In the genomic region with DNA sequence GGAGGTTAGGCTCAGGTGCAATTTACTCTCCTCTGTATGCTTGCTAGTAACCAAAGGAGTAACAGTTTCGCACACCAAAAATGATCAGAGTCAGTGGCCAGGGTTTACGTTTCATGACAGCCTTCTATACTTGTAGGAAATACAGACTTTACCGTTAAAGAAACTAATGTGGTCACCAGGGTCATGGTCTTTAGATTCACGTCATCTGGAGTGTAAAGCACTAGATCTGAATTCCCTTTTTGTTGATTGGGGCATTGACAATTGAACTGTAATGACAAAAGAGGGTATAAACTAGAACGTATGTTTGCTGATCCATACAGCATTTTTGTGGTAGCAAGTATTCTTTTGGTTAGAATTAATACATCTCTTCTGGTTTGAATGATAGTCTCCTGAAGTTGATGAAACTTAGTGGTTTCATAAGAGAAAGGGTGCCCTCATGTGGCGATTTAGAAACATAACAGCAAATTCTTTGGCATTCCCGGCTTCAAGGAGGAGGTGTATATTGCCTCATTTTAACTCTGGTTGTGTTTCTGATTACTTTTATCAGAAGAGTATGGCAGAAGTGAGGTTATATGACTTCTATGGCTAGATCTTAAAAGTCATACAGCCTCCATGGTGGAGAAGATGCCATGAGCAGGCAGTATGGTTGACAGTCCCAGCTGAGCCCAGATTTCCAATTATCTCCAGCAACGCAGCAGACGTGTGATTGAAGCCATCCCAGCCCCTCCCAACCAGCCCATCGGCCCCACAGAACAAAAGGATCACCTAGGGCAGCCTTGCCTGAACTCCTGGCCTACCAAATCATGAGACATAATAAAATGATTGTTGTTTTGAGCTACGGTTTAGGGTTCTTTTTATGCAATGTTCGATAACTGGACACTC, we compare ENCODE assay signal across 8 cellular contexts. TPM values are rescaled to one million over a fixed set of nuclear protein-coding genes. Genes with fewer than 3 reads are reported as not detected.
DNase-seq lines count a peak whose midpoint lies in the region; ATAC-seq and TF ChIP-seq lines count a peak whose summit lies in the region.

No MANE protein-coding gene starts in this region.

- DNase-seq in activated CD4-positive, CD25-positive, alpha-beta regulatory T cell treated with anti-CD3 and anti-CD28 coated beads, Interleukin-2, amount 50 U/mL, for 16 hours (ENCODE audit: low read depth, low spot score) = peak; percentile 30
- DNase-seq in activated CD4-positive, CD25-positive, alpha-beta regulatory T cell treated with anti-CD3 and anti-CD28 coated beads, Interleukin-2, amount 50 U/mL, for 72 hours = no peak
- DNase-seq in HS-5 (ENCODE audit: low read depth) = peak; percentile 95
- peak; percentile 84 for DNase-seq in NCI-H82 (lab: John Stamatoyannopoulos, UW)
- DNase-seq in activated T-cell treated with anti-CD3 and anti-CD28 coated beads, Interleukin-2, amount 50 U/mL, for 72 hours = peak; percentile 31 to 55
- peak; percentile 65 for DNase-seq in germinal center (ENCODE audit: low spot score)
- no peak for DNase-seq in osteocyte (ENCODE audit: extremely low spot score, unreplicated experiment)

- H3K36me3 Mint-ChIP-seq in activated T-cell treated with anti-CD3 and anti-CD28 coated beads, Interleukin-2, amount 50 U/mL, for 72 hours (ENCODE audit: insufficient read depth in 2 of 2) = no peaks in the 10 kb centered on the region
- no peaks in the 10 kb centered on the region for H3K36me3 Mint-ChIP-seq in osteocyte (ENCODE audit: unreplicated experiment)

- H3K27me3 Mint-ChIP-seq in activated T-cell treated with anti-CD3 and anti-CD28 coated beads, Interleukin-2, amount 50 U/mL, for 72 hours (ENCODE audit: low read depth) = peaks cover 6% of the 10 kb centered on the region
- no peaks in the 10 kb centered on the region for H3K27me3 Mint-ChIP-seq in osteocyte (ENCODE audit: unreplicated experiment)

- H3K9me3 Mint-ChIP-seq in activated T-cell treated with anti-CD3 and anti-CD28 coated beads, Interleukin-2, amount 50 U/mL, for 72 hours = no peaks in the 10 kb centered on the region
- H3K9me3 Mint-ChIP-seq in osteocyte (ENCODE audit: unreplicated experiment) = no peaks in the 10 kb centered on the region

- peak; percentile 87 for ATAC-seq in GM21526 (IDR thresholded peaks at IDR 0.05; ENCODE audit: low FRiP score, unreplicated experiment)
- ATAC-seq in activated T-cell treated with anti-CD3 and anti-CD28 coated beads, Interleukin-2, amount 50 U/mL, for 72 hours (replicated peaks in 1 of 2) = peak; percentile 81 to 88

- peaks cover 33% of the 10 kb centered on the region for H3K4me1 Mint-ChIP-seq in activated T-cell treated with anti-CD3 and anti-CD28 coated beads, Interleukin-2, amount 50 U/mL, for 72 hours (ENCODE audit: low read depth)
- peaks cover 4% of the 10 kb centered on the region for H3K4me1 Mint-ChIP-seq in osteocyte (ENCODE audit: unreplicated experiment)

- peak overlapping the region in 1 of 2 donors; percentile 65 for H3K4me3 Mint-ChIP-seq in activated T-cell treated with anti-CD3 and anti-CD28 coated beads, Interleukin-2, amount 50 U/mL, for 72 hours
- no peak overlapping the region for H3K4me3 Mint-ChIP-seq in osteocyte (ENCODE audit: unreplicated experiment)

- H3K27ac Mint-ChIP-seq in activated T-cell treated with anti-CD3 and anti-CD28 coated beads, Interleukin-2, amount 50 U/mL, for 72 hours = no peak overlapping the region
- H3K27ac Mint-ChIP-seq in osteocyte (ENCODE audit: unreplicated experiment) = no peak overlapping the region

- TF ChIP-seq CTCF in osteocyte (IDR thresholded peaks at IDR 0.05) = peak; percentile 79

RNA-seq across cellular contexts. Expression of gene MMP7, which starts 35.1 kb away (rescaled TPM):
- total RNA-seq in activated T-cell treated with anti-CD3 and anti-CD28 coated beads, Interleukin-2, amount 50 U/mL, for 72 hours = not detected
- total RNA-seq in osteocyte = not detected in 2 replicates

RNA-seq across cellular contexts. Expression of gene TMEM123, which starts 42.8 kb away (rescaled TPM):
- total RNA-seq in activated T-cell treated with anti-CD3 and anti-CD28 coated beads, Interleukin-2, amount 50 U/mL, for 72 hours = 100 to 1,000 TPM; 279 to 347 TPM
- total RNA-seq in osteocyte = 244 and 250 TPM in 2 replicates

Comparison
In these comparisons a context has a peak if more than half of its experiments do, and no peak if none do; other contexts are left out.
1. DNase-seq: peak in activated CD4-positive, CD25-positive, alpha-beta regulatory T cell treated with anti-CD3 and anti-CD28 coated beads, Interleukin-2, amount 50 U/mL, for 16 hours (single experiment), HS-5 (single experiment), NCI-H82 (single experiment), activated T-cell treated with anti-CD3 and anti-CD28 coated beads, Interleukin-2, amount 50 U/mL, for 72 hours (2 of 2) and germinal center (single experiment); none in activated CD4-positive, CD25-positive, alpha-beta regulatory T cell treated with anti-CD3 and anti-CD28 coated beads, Interleukin-2, amount 50 U/mL, for 72 hours (single experiment) and osteocyte (single experiment).